In genomic region chr3:100399341-100400071, GRCh38 we compare ENCODE assay signal across 8 cellular contexts. TPM values are rescaled to one million over a fixed set of nuclear protein-coding genes. Genes with fewer than 3 reads are reported as not detected.
A peak's percentile ranks its signal among the peaks of the same experiment; 100 is the strongest.
DNase-seq lines count a peak whose midpoint lies in the region; TF ChIP-seq lines count a peak whose summit lies in the region.

No MANE protein-coding gene starts in this region.

- H3K27me3 ChIP-seq in BLaER1 (no peaks in the 10 kb centered on the region), MG63 (no peaks in the 10 kb centered on the region), dorsolateral prefrontal cortex (no peaks in the 10 kb centered on the region)

- peak overlapping the region; percentile 92 for H3K4me3 Mint-ChIP-seq in nephron progenitor cell

- H3K4me1 ChIP-seq in BLaER1 = peaks cover 49% of the 10 kb centered on the region

- DNase-seq in MG63 = no peak
- no peak for DNase-seq in dorsolateral prefrontal cortex
- DNase-seq in nephron progenitor cell = peak; percentile 7
- no peak for DNase-seq in CD1c-positive myeloid dendritic cell (ENCODE audit: extremely low spot score)
- DNase-seq in DMS79 treated with DMSO at 0.1 percent for 48 hours (lab: John Stamatoyannopoulos, UW) = no peak
- no peak for DNase-seq in germinal center (ENCODE audit: low spot score)
- DNase-seq in NCI-H774 (lab: John Stamatoyannopoulos, UW) = no peak

- H3K9me3 ChIP-seq in BLaER1 (peaks cover 2% of the 10 kb centered on the region; the same call in 1 of the 2 replicates), MG63 (no peaks in the 10 kb centered on the region)

- intact Hi-C loops in dorsolateral prefrontal cortex (cut with DNase I) = loop anchor here (2.0 to 10.0 kb wide), 5 partner anchors 93 to 585 kb away; partner anchors contain the start of genes TBC1D23 (in 2 of the 2), TMEM45A (in 2 of the 2), CMSS1 (in 1 of the 2) and TFG (in 1 of the 2)

- peaks cover 62% of the 10 kb centered on the region for H4K20me1 ChIP-seq in BLaER1

- TF ChIP-seq CTCF in dorsolateral prefrontal cortex (IDR thresholded peaks at IDR 0.05 in 54 of 56, conservative IDR thresholded peaks at IDR 0.05 in 2 of 56; ENCODE audit: low read depth in 1 of 56, partially characterized antibody in 56 of 56) (no peak), nephron progenitor cell (IDR thresholded peaks at IDR 0.05) (no peak)

- peak overlapping the region; percentile 39 for H3K27ac Mint-ChIP-seq in nephron progenitor cell

- H3K27ac ChIP-seq in BLaER1 (no peak overlapping the region), dorsolateral prefrontal cortex (peak overlapping the region in 4 of 59 donors; percentile 86 to 94 (median 91))

- H3K9ac ChIP-seq in BLaER1 = peak overlapping the region; percentile 91

- no peaks in the 10 kb centered on the region for H3K27me3 Mint-ChIP-seq in nephron progenitor cell (ENCODE audit: low read depth, poor library complexity)

- H3K4me2 ChIP-seq in BLaER1 = peak overlapping the region; percentile 82

- peak overlapping the region; percentile 95 for H3K4me3 ChIP-seq in BLaER1
- peak overlapping the region; percentile 78 for H3K4me3 ChIP-seq in MG63
- peak overlapping the region; percentile 78 to 100 (median 94) for H3K4me3 ChIP-seq in dorsolateral prefrontal cortex

- H3K36me3 Mint-ChIP-seq in nephron progenitor cell (ENCODE audit: low read depth) = peaks cover 32% of the 10 kb centered on the region

- peaks cover 3% of the 10 kb centered on the region for H3K9me3 Mint-ChIP-seq in nephron progenitor cell

- H3K36me3 ChIP-seq in BLaER1 (peaks cover 25% of the 10 kb centered on the region), MG63 (peaks cover 31% of the 10 kb centered on the region)

- peaks cover 44% of the 10 kb centered on the region for H3K4me1 Mint-ChIP-seq in nephron progenitor cell

RNA-seq across cellular contexts. Expression of gene TOMM70, which starts 1.4 kb away (rescaled TPM):
- total RNA-seq in MG63 (2014; rRNA removed; shearing (Covaris generic); ENCODE audit: low replicate concordance) = 100 and 143 TPM in 2 replicates
- total RNA-seq in dorsolateral prefrontal cortex = 10 to 100 TPM; 24.6 to 81.5 (median 58.4) TPM

RNA-seq across cellular contexts. Expression of gene LNP1, which starts 1.8 kb away (rescaled TPM):
- 3.5 and 7.8 TPM in 2 replicates for total RNA-seq in MG63 (2014; rRNA removed; shearing (Covaris generic); ENCODE audit: low replicate concordance)
- total RNA-seq in dorsolateral prefrontal cortex = 10 to 100 TPM in 47 of 120 experiments, 1 to 10 TPM in 73; 4.3 to 16.9 (median 9.5) TPM
